ENCODE assay signal across 10 cellular contexts in genomic region chr17:63140255-63140654, GRCh38.
DNase-seq lines count a peak whose midpoint lies in the region; ATAC-seq, FAIRE-seq and TF ChIP-seq lines count a peak whose summit lies in the region.
"Had no signal": no experiment of that assay in that cellular context is flagged by ENCODE, and none has a peak within 500 bp of the region (broad histone marks: within the 10 kb centered on the region; RNA-seq: fewer than 3 reads in every experiment).

No MANE protein-coding gene starts in this region.

- TF ChIP-seq CTCF in NB4 (IDR thresholded peaks at IDR 0.05; ENCODE audit: low read depth, low read length): no peak
- TF ChIP-seq CTCF in cardiac fibroblast (IDR thresholded peaks at IDR 0.05; ENCODE audit: low read depth, low read length): no peak

- no peak for FAIRE-seq in GM12892 (lab: Jason Lieb, UNC)

- TF ChIP-seq POLR2A in NB4 (IDR thresholded peaks at IDR 0.05; ENCODE audit: extremely low read depth, insufficient read length) (no peak), GM12892 (IDR thresholded peaks at IDR 0.05; ENCODE audit: low read depth, low read length) (no peak)

- no peak overlapping the region for H3K27ac Mint-ChIP-seq in stimulated activated effector memory CD8-positive, alpha-beta T cell treated with anti-CD3 and anti-CD28 coated beads, Interleukin-12 subunit alpha, Interleukin-12 subunit beta, amount 100 ng/mL, for 72 hours

- H3K36me3 Mint-ChIP-seq in stimulated activated effector memory CD8-positive, alpha-beta T cell treated with anti-CD3 and anti-CD28 coated beads, Interleukin-12 subunit alpha, Interleukin-12 subunit beta, amount 100 ng/mL, for 72 hours: no peaks in the 10 kb centered on the region
- H3K36me3 Mint-ChIP-seq: CD4-positive, CD25-positive, alpha-beta regulatory T cell had no signal

- H3K4me3 ChIP-seq in NB4 (ENCODE audit: low read depth, low read length): no peak overlapping the region
- H3K4me3 ChIP-seq in cardiac fibroblast (replicated peaks in 1 of 2; ENCODE audit: low read depth in 2 of 2, low read length in 2 of 2): no peak overlapping the region

- no peaks in the 10 kb centered on the region for H3K9me3 Mint-ChIP-seq in stimulated activated effector memory CD8-positive, alpha-beta T cell treated with anti-CD3 and anti-CD28 coated beads, Interleukin-12 subunit alpha, Interleukin-12 subunit beta, amount 100 ng/mL, for 72 hours
- H3K9me3 Mint-ChIP-seq: CD4-positive, CD25-positive, alpha-beta regulatory T cell had no signal

- peaks cover 7% of the 10 kb centered on the region for H3K4me1 Mint-ChIP-seq in stimulated activated effector memory CD8-positive, alpha-beta T cell treated with anti-CD3 and anti-CD28 coated beads, Interleukin-12 subunit alpha, Interleukin-12 subunit beta, amount 100 ng/mL, for 72 hours

- peak; percentile 69 for ATAC-seq in stimulated activated effector memory CD8-positive, alpha-beta T cell treated with anti-CD3 and anti-CD28 coated beads, Interleukin-12 subunit alpha, Interleukin-12 subunit beta, amount 100 ng/mL, for 72 hours
- ATAC-seq: Panc1 had no signal

- H3K4me3 Mint-ChIP-seq in stimulated activated effector memory CD8-positive, alpha-beta T cell treated with anti-CD3 and anti-CD28 coated beads, Interleukin-12 subunit alpha, Interleukin-12 subunit beta, amount 100 ng/mL, for 72 hours: no peak overlapping the region
- H3K4me3 Mint-ChIP-seq: CD4-positive, CD25-positive, alpha-beta regulatory T cell had no signal

- peak; percentile 43 for DNase-seq in NCI-H748 (lab: John Stamatoyannopoulos, UW; ENCODE audit: unreplicated experiment)
- DNase-seq in NCI-H748 treated with DMSO at 0.1 percent for 48 hours (lab: John Stamatoyannopoulos, UW): no peak
- peak; percentile 44 for DNase-seq in NB4 (ENCODE audit: low read depth)
- peak; percentile 20 to 51 for DNase-seq in cardiac fibroblast (ENCODE audit: low read depth in 2 of 2)
- peak in 1 of 2 donors; percentile 55 for DNase-seq in stimulated activated effector memory CD8-positive, alpha-beta T cell treated with anti-CD3 and anti-CD28 coated beads, Interleukin-12 subunit alpha, Interleukin-12 subunit beta, amount 100 ng/mL, for 72 hours (ENCODE audit: low spot score in 2 of 2)
- no peak for DNase-seq in stimulated activated CD4-positive, alpha-beta T cell treated with anti-CD3 and anti-CD28 coated beads, Interleukin-2, amount 100 ng/mL, for 48 hours
- DNase-seq in GM12892 (ENCODE audit: insufficient read length): no peak
- DNase-seq in activated naive CD4-positive, alpha-beta T cell treated with anti-CD3 and anti-CD28 coated beads, Interleukin-2, amount 50 U/mL, for 16 hours: no peak

Comparison
In these comparisons a context has a peak if more than half of its experiments do, and no peak if none do; other contexts are left out.
1. DNase-seq: peak in NCI-H748 (single experiment), NB4 (single experiment) and cardiac fibroblast (2 of 2); none in NCI-H748 treated with DMSO at 0.1 percent for 48 hours (single experiment), stimulated activated CD4-positive, alpha-beta T cell treated with anti-CD3 and anti-CD28 coated beads, Interleukin-2, amount 100 ng/mL, for 48 hours (0 of 2), GM12892 (single experiment) and activated naive CD4-positive, alpha-beta T cell treated with anti-CD3 and anti-CD28 coated beads, Interleukin-2, amount 50 U/mL, for 16 hours (single experiment).